In the genomic region with DNA sequence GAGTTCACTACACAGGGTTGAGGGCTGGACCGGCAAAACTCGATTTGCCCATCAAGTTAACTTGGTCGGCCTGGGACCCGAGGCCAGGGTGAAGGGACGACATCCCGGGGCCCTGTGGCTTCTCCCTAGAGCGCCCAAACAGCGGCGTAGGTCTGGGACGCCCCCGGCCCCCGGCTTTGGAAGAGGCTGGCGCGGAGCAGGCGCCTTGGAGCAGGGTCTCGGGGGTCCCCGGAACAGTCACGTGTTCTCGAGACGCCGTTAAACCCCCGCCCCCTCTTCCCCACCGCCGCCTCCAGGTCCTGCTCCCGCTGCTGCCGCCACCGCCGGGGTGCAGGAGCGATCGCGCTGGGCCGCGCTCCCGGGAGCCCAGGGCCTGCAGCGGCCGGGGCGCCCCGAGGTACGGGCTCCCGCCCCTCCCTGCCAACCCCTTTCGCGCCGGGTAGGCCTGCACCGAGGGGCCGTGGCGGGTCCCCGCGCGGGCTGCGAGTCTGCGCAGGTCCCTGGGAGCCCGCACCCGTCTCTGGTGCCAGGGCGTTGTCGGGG, we compare ENCODE assay signal across 10 cellular contexts. TPM values are rescaled to one million over a fixed set of nuclear protein-coding genes. Genes with fewer than 3 reads are reported as not detected.
A peak's percentile ranks its signal among the peaks of the same experiment; 100 is the strongest.
DNase-seq lines count a peak whose midpoint lies in the region; ATAC-seq and TF ChIP-seq lines count a peak whose summit lies in the region.
"Had no signal": no experiment of that assay in that cellular context is flagged by ENCODE, and none has a peak within 500 bp of the region (broad histone marks: within the 10 kb centered on the region; RNA-seq: fewer than 3 reads in every experiment).

A gene (plus strand): TSS at position 289 of the 543 bp plus-strand sequence. CDS start 6,382 bp downstream, outside the sequence.

- H3K9me3 ChIP-seq in HUES48 (ENCODE audit: control insufficient read depth, insufficient read depth, low read length) (no peaks in the 10 kb centered on the region), left lung (no peaks in the 10 kb centered on the region)
- H3K9me3 ChIP-seq in CD4-positive, alpha-beta memory T cell (ENCODE audit: control insufficient read depth in 1 of 2, low read length in 2 of 2): no peaks in the 10 kb centered on the region

- CTCF ChIA-PET in CD4-positive, alpha-beta memory T cell (lab: Charles Lee; ENCODE audit: partially characterized antibody): no interaction called here

- peak within 1 kb of the TSS in 1 of 7 donors; percentile 39 for H3K27ac Mint-ChIP-seq in CD4-positive, alpha-beta memory T cell
- H3K27ac Mint-ChIP-seq: activated CD4-positive, alpha-beta memory T cell treated with anti-CD3 and anti-CD28 coated beads, Interleukin-2, amount 10 ng/mL, durations not matched to agents 7 days and 5 days had no signal

- peaks cover 21 to 24% of the 10 kb centered on the region in 2 donors for H3K27me3 Mint-ChIP-seq in CD4-positive, alpha-beta memory T cell

- H3K36me3 ChIP-seq in HUES48 (ENCODE audit: control insufficient read depth, insufficient read depth, low read length) (no peaks in the 10 kb centered on the region), left lung (no peaks in the 10 kb centered on the region)
- H3K36me3 ChIP-seq in CD4-positive, alpha-beta memory T cell (ENCODE audit: insufficient read depth, low read length): no peaks in the 10 kb centered on the region

- 0 out of 2 replicates have a peak within 1 kb of the TSS, but pooled peaks have one; percentile 48 for H3K9ac ChIP-seq in HUES48 (ENCODE audit: low read depth, low read length)

- TF ChIP-seq CTCF in dorsolateral prefrontal cortex (IDR thresholded peaks at IDR 0.05 in 54 of 56, conservative IDR thresholded peaks at IDR 0.05 in 2 of 56; ENCODE audit: low read depth in 1 of 56, partially characterized antibody in 56 of 56) (no peak), left lung (IDR thresholded peaks at IDR 0.05) (no peak)

- peaks cover 5% of the 10 kb centered on the region; the same call in 1 of the 2 replicates for H3K4me1 ChIP-seq in HUES48 (ENCODE audit: control insufficient read depth, insufficient read depth, low read length)
- H3K4me1 ChIP-seq in left lung: peaks cover 9 to 14% of the 10 kb centered on the region in 2 donors
- no peaks in the 10 kb centered on the region for H3K4me1 ChIP-seq in CD4-positive, alpha-beta memory T cell (ENCODE audit: insufficient read depth, low read length)

- H3K4me1 Mint-ChIP-seq in CD4-positive, alpha-beta memory T cell: peaks cover 0 to 4% (median 0%) of the 10 kb centered on the region in 4 donors
- H3K4me1 Mint-ChIP-seq: activated CD4-positive, alpha-beta memory T cell treated with anti-CD3 and anti-CD28 coated beads, Interleukin-2, amount 10 ng/mL, durations not matched to agents 7 days and 5 days had no signal

- no peak within 1 kb of the TSS for H3K27ac ChIP-seq in HUES48 (ENCODE audit: low read depth, low read length)
- peak within 1 kb of the TSS in 58 of 59 donors; percentile 5 to 93 (median 83) for H3K27ac ChIP-seq in dorsolateral prefrontal cortex
- H3K27ac ChIP-seq in left lung: no peak within 1 kb of the TSS
- peak within 1 kb of the TSS in 6 of 21 experiments; percentile 2 to 67 (median 37) for H3K27ac ChIP-seq in skin epidermis
- H3K27ac ChIP-seq in CD4-positive, alpha-beta memory T cell (ENCODE audit: low read depth, low read length): no peak within 1 kb of the TSS

- H3K27me3 ChIP-seq in HUES48 (ENCODE audit: control insufficient read depth, insufficient read depth, low read length): peaks cover 45% of the 10 kb centered on the region
- H3K27me3 ChIP-seq in dorsolateral prefrontal cortex: peaks cover 0 to 45% (median 13%) of the 10 kb centered on the region in 45 donors
- peaks cover 57 to 81% of the 10 kb centered on the region in 2 donors for H3K27me3 ChIP-seq in left lung
- peaks cover 6% of the 10 kb centered on the region for H3K27me3 ChIP-seq in CD4-positive, alpha-beta memory T cell (ENCODE audit: insufficient read depth, low read length)

- peak within 1 kb of the TSS in 1 of 8 donors; percentile 32 for H3K4me3 Mint-ChIP-seq in CD4-positive, alpha-beta memory T cell
- H3K4me3 Mint-ChIP-seq: activated CD4-positive, alpha-beta memory T cell treated with anti-CD3 and anti-CD28 coated beads, Interleukin-2, amount 10 ng/mL, durations not matched to agents 7 days and 5 days had no signal

- H3K4me3 ChIP-seq in HUES48 (ENCODE audit: low read depth, low read length): peak within 1 kb of the TSS; percentile 89
- peak within 1 kb of the TSS; percentile 38 to 79 (median 63) for H3K4me3 ChIP-seq in dorsolateral prefrontal cortex
- H3K4me3 ChIP-seq in left lung: peak within 1 kb of the TSS in 1 of 2 donors; percentile 13
- H3K4me3 ChIP-seq in skin epidermis: peak within 1 kb of the TSS in 4 of 7 experiments; percentile 13 to 40 (median 29)
- no peak within 1 kb of the TSS for H3K4me3 ChIP-seq in CD4-positive, alpha-beta memory T cell (ENCODE audit: low read length in 2 of 2)

- DNase-seq in dorsolateral prefrontal cortex (peak in 1 of 10 donors; percentile 43), left lung (peak in 1 of 2 donors; percentile 62), SKM-1 (lab: John Stamatoyannopoulos, UW; ENCODE audit: unreplicated experiment) (no peak), AML-193 (lab: John Stamatoyannopoulos, UW) (no peak)
- DNase-seq in CD4-positive, alpha-beta memory T cell: no peak
- DNase-seq: activated CD4-positive, alpha-beta memory T cell treated with anti-CD3 and anti-CD28 coated beads, Interleukin-2, amount 10 ng/mL, durations not matched to agents 7 days and 5 days; NK-92 treated with Interleukin-12 subunit alpha and Interleukin-12 subunit beta, amount 100 ng/mL, for 24 hours had no signal

- H3K36me3 Mint-ChIP-seq in CD4-positive, alpha-beta memory T cell: no peaks in the 10 kb centered on the region

- ATAC-seq in left lung: peak; percentile 64
- ATAC-seq in GM19324 (IDR thresholded peaks at IDR 0.05; ENCODE audit: low FRiP score, unreplicated experiment): no peak

- intact Hi-C loops in dorsolateral prefrontal cortex (cut with DNase I) (no loop called here), left lung (cut with DNase I) (no loop called here)
- intact Hi-C loops in CD4-positive, alpha-beta memory T cell (cut with micrococcal nuclease): no loop called here

- POLR2A ChIA-PET in CD4-positive, alpha-beta memory T cell (lab: Charles Lee; ENCODE audit: partially characterized antibody): no interaction called here

- peaks cover 0 to 3% (median 0%) of the 10 kb centered on the region in 8 donors for H3K9me3 Mint-ChIP-seq in CD4-positive, alpha-beta memory T cell
- H3K9me3 Mint-ChIP-seq: activated CD4-positive, alpha-beta memory T cell treated with anti-CD3 and anti-CD28 coated beads, Interleukin-2, amount 10 ng/mL, durations not matched to agents 7 days and 5 days had no signal

RNA-seq across cellular contexts. Expression of the gene that starts here (rescaled TPM):
- 1 to 10 TPM in 119 of 120 experiments, under 1 TPM in 1; 0.98 to 7.1 (median 4.0) TPM for total RNA-seq in dorsolateral prefrontal cortex
- total RNA-seq in left lung: under 1 TPM in 1 of 2 donors, not detected in 1; 0.29 TPM
- not detected for total RNA-seq in CD4-positive, alpha-beta memory T cell
- polyA plus RNA-seq in CD4-positive, alpha-beta memory T cell: not detected
- total RNA-seq: activated CD4-positive, alpha-beta memory T cell treated with anti-CD3 and anti-CD28 coated beads, Interleukin-2, amount 10 ng/mL, durations not matched to agents 7 days and 5 days had no signal

Comparison
In these comparisons a context has a peak if more than half of its experiments do, and no peak if none do; other contexts are left out.
1. Peak in ATAC-seq in left lung; RNA of the gene not detected or under 1 TPM.
2. H3K27ac ChIP-seq: peak in dorsolateral prefrontal cortex (58 of 59); none in HUES48 (single experiment), left lung (0 of 2) and CD4-positive, alpha-beta memory T cell (single experiment).
3. H3K4me3 ChIP-seq: peak in HUES48 (single experiment), dorsolateral prefrontal cortex (59 of 59) and skin epidermis (4 of 7); none in CD4-positive, alpha-beta memory T cell (0 of 2).